Comparison of ENCODE assay signal across 10 cellular contexts in the genomic region with DNA sequence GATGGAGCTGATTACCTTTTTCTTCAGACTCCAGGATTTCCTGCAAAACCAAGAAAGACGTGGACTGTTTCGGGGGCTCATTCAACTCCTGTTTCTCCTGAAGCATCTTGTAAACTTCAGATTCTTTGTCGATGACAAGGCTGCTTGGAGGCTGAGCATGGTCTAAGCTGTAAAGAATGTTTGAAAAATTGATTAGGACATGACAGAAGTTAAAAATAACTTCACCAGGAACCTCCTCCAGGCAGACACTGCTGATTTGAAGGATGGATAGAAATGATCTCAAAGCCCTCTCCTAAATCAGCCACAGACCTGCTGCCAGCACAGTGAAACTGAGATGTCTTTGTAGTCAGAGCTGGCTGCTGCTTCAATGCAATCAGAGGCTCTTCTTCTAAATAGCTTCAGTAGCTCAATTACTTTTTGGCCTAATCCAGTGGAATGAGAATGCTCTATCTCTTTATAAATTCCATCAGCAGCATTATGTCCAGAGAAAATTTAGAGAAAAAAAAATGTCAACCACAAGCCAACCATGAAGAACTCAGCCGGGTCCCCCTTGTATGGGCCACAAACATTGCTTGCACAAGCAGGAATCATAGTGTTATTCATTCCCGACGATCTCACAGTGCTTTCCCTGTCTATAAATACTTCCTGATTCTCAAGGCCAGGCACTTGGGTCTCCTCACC. TPM values are rescaled to one million over a fixed set of nuclear protein-coding genes. Genes with fewer than 3 reads are reported as not detected.
A peak's percentile ranks its signal among the peaks of the same experiment; 100 is the strongest.
DNase-seq lines count a peak whose midpoint lies in the region; ATAC-seq and TF ChIP-seq lines count a peak whose summit lies in the region.
"Had no signal": no experiment of that assay in that cellular context is flagged by ENCODE, and none has a peak within 500 bp of the region (broad histone marks: within the 10 kb centered on the region; RNA-seq: fewer than 3 reads in every experiment).

No MANE protein-coding gene starts in this region.

- ATAC-seq in SK-N-SH treated with all-trans-retinoic acid at 6 μM for 48 hours, result peak; percentile 82
- ATAC-seq in foreskin keratinocyte, result peak; percentile 63
- peak; percentile 45 to 59 for ATAC-seq in gastrocnemius medialis
- ATAC-seq in GM18517 (IDR thresholded peaks at IDR 0.05; ENCODE audit: unreplicated experiment), result no peak
- no peak for ATAC-seq in T-cell (replicated peaks in 1 of 4)
- no peak for ATAC-seq in HG03571 (IDR thresholded peaks at IDR 0.05; ENCODE audit: unreplicated experiment)

- intact Hi-C loops in gastrocnemius medialis (cut with DNase I; ENCODE audit: low total_unique reads), result loop anchor here (5.0 kb wide), 1 partner anchor 40 kb away; no protein-coding TSS in a partner anchor

- H3K27me3 ChIP-seq in foreskin keratinocyte, result no peaks in the 10 kb centered on the region
- H3K27me3 ChIP-seq in gastrocnemius medialis, result no peaks in the 10 kb centered on the region
- H3K27me3 ChIP-seq: neutrophil had no signal

- H3K4me3 ChIP-seq in gastrocnemius medialis, result no peak overlapping the region

- H3K27me3 Mint-ChIP-seq in T-cell, result peaks cover 11 to 25% of the 10 kb centered on the region in 2 donors

- peak; percentile 95 for DNase-seq in EL
- peak; percentile 59 to 81 for DNase-seq in foreskin keratinocyte
- DNase-seq in gastrocnemius medialis, result no peak
- DNase-seq in T-cell, result no peak
- DNase-seq in NCI-H446 (lab: John Stamatoyannopoulos, UW), result no peak
- DNase-seq: SIG-M5 had no signal

- peaks cover 0 to 27% of the 10 kb centered on the region in 2 donors for H3K36me3 ChIP-seq in gastrocnemius medialis
- H3K36me3 ChIP-seq: neutrophil had no signal

- CTCF ChIA-PET in T-cell (lab: Charles Lee), result interaction anchor here (0.5 to 3.1 kb wide), 10 partner anchors 11 to 1926 kb away, joined by 3 to 33 read pairs (median 3); no protein-coding TSS in a partner anchor

- H3K36me3 Mint-ChIP-seq in T-cell, result no peaks in the 10 kb centered on the region

- peaks cover 18% of the 10 kb centered on the region for H3K4me1 ChIP-seq in foreskin keratinocyte
- peaks cover 57 to 75% of the 10 kb centered on the region in 2 donors for H3K4me1 ChIP-seq in gastrocnemius medialis

- no peaks in the 10 kb centered on the region for H3K9me3 ChIP-seq in gastrocnemius medialis
- H3K9me3 ChIP-seq: neutrophil had no signal

- in situ Hi-C loops in gastrocnemius medialis (cut with MboI; ENCODE audit: low sequenced_read_pairs in 4 of 4), result loop anchor here in 3 of 4 donors (5.0 to 25.0 kb wide), 3 partner anchors 115 to 365 kb away; no protein-coding TSS in a partner anchor

- H3K9me3 Mint-ChIP-seq in T-cell, result no peaks in the 10 kb centered on the region

- no peak for TF ChIP-seq POLR2A in gastrocnemius medialis (IDR thresholded peaks at IDR 0.05)

- H3K27ac Mint-ChIP-seq in T-cell, result no peak overlapping the region

- POLR2A ChIA-PET in T-cell (lab: Charles Lee), result no interaction called here

- H3K27ac ChIP-seq in foreskin keratinocyte, result peak overlapping the region; percentile 34
- H3K27ac ChIP-seq in gastrocnemius medialis, result peak overlapping the region; percentile 72 to 85 (median 78)
- H3K27ac ChIP-seq: neutrophil had no signal

- H3K4me3 Mint-ChIP-seq in T-cell, result no peak overlapping the region

- TF ChIP-seq CTCF in foreskin keratinocyte (conservative IDR thresholded peaks at IDR 0.05) (no peak), gastrocnemius medialis (IDR thresholded peaks at IDR 0.05 in 4 of 5, conservative IDR thresholded peaks at IDR 0.05 in 1 of 5) (no peak)

- H3K4me1 Mint-ChIP-seq in T-cell, result no peaks in the 10 kb centered on the region

TF ChIP-seq in SK-N-SH treated with all-trans-retinoic acid at 6 μM for 48 hours, 23 proteins besides CTCF, POLR2A, EP300 and RAD21:
- TF ChIP-seq RARB (CRISPR knock-in tag; IDR thresholded peaks at IDR 0.05) (no peak), PPARA (CRISPR knock-in tag; IDR thresholded peaks at IDR 0.05; ENCODE audit: borderline replicate concordance) (no peak), ISL1 (CRISPR knock-in tag; IDR thresholded peaks at IDR 0.05) (peak; percentile 51)
- TF ChIP-seq, protein P1, sequence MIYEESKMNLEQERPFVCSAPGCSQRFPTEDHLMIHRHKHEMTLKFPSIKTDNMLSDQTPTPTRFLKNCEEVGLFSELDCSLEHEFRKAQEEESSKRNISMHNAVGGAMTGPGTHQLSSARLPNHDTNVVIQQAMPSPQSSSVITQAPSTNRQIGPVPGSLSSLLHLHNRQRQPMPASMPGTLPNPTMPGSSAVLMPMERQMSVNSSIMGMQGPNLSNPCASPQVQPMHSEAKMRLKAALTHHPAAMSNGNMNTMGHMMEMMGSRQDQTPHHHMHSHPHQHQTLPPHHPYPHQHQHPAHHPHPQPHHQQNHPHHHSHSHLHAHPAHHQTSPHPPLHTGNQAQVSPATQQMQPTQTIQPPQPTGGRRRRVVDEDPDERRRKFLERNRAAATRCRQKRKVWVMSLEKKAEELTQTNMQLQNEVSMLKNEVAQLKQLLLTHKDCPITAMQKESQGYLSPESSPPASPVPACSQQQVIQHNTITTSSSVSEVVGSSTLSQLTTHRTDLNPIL (CRISPR knock-in tag; IDR thresholded peaks at IDR 0.05; ENCODE audit: low read depth), result peak; percentile 60

RNA-seq across cellular contexts. Expression of a gene that starts 43.5 kb away (rescaled TPM):
- total RNA-seq in foreskin keratinocyte (256 and 304 TPM in 2 replicates), gastrocnemius medialis (100 to 1,000 TPM; 157 to 572 (median 272) TPM), T-cell (1 to 10 TPM; 4.2 to 9.7 (median 5.3) TPM)
- 366 and 431 TPM in 2 replicates for polyA plus RNA-seq in foreskin keratinocyte

RNA-seq across cellular contexts. Expression of a gene that starts 53.3 kb away (rescaled TPM):
- total RNA-seq in foreskin keratinocyte (not detected in 2 replicates), gastrocnemius medialis (not detected), T-cell (not detected)
- not detected in 2 replicates for polyA plus RNA-seq in foreskin keratinocyte

Comparison
In these comparisons a context has a peak if more than half of its experiments do, and no peak if none do; other contexts are left out.
1. DNase-seq: peak in EL (single experiment) and foreskin keratinocyte (2 of 2); none in gastrocnemius medialis (0 of 2), T-cell (0 of 34) and NCI-H446 (0 of 2).
2. ATAC-seq: peak in SK-N-SH treated with all-trans-retinoic acid at 6 μM for 48 hours (single experiment), foreskin keratinocyte (single experiment) and gastrocnemius medialis (2 of 2); none in GM18517 (single experiment), T-cell (0 of 4) and HG03571 (single experiment).
3. RNA of a gene that starts 43.5 kb away (total RNA-seq): 256 to 304 TPM in foreskin keratinocyte and 157 to 572 TPM in gastrocnemius medialis; 4.2 to 9.7 TPM in T-cell; every median in the first group is over 10 times any median in the second.